In the genomic region with DNA sequence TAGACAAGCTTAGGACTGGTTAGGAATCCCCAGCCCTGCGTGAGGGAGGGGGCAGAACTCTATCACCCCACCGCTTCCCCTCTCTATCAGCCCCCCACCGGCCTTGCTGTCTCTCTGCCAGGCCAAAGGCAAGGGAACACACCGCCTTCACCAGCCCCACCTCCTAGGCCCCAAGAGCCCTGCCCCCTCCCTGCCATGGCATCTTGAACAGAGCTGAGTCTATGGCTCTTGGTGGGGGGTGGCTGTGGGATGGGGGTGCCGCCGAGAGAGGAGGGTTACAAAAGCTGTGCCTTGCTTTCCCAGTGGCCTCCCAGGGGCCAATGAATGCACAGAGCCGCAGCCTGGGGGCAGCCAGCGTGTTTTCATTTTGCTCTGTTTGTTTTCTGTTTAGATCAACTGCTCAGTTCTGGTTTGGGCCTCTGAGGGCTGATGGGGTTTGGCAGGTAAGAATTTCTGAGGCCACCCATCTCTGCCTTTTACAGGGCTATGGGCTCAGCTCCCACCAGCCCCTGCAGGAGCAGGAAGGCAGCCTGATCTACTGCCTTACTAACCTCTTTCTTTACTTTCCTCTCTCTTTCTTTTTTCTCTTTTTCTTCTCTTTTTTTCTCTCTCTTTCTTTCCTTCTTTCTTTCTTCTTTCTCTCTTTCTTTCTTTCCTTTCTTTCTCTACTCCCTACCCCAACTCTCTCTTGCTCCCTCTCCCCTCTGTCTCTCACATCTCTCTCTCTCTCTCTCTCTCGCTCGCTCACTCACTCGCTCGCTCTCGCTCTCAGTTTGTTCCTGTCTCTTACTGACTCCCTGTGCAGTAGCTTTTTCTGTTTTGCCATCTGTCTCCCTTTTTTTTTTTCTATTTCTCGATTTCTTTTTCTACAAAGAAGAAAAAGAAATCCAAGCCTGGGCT, we compare ENCODE assay signal across 22 cellular contexts.
A peak's percentile ranks its signal among the peaks of the same experiment; 100 is the strongest.
DNase-seq lines count a peak whose midpoint lies in the region; ATAC-seq, FAIRE-seq and TF ChIP-seq lines count a peak whose summit lies in the region.
"Had no signal": no experiment of that assay in that cellular context is flagged by ENCODE, and none has a peak within 500 bp of the region (broad histone marks: within the 10 kb centered on the region; RNA-seq: fewer than 3 reads in every experiment).

No MANE protein-coding gene starts in this region.

- H3K36me3 Mint-ChIP-seq in brain (no peaks in the 10 kb centered on the region), nephron progenitor cell (ENCODE audit: low read depth) (no peaks in the 10 kb centered on the region)

- H3K9me3 Mint-ChIP-seq in brain = peaks cover 0 to 6% (median 0%) of the 10 kb centered on the region in 5 experiments
- H3K9me3 Mint-ChIP-seq in nephron progenitor cell = peaks cover 41% of the 10 kb centered on the region

- peaks cover 3% of the 10 kb centered on the region for H3K27me3 Mint-ChIP-seq in brain
- no peaks in the 10 kb centered on the region for H3K27me3 Mint-ChIP-seq in nephron progenitor cell (ENCODE audit: low read depth, poor library complexity)

- ATAC-seq in sciatic nerve (peak; percentile 27), HG03457 (IDR thresholded peaks at IDR 0.05; ENCODE audit: unreplicated experiment) (no peak), GM18517 (IDR thresholded peaks at IDR 0.05; ENCODE audit: unreplicated experiment) (no peak)
- ATAC-seq: PC-3 had no signal

- H3K27ac Mint-ChIP-seq in brain = peak overlapping the region in 4 of 5 experiments; percentile 26 to 85 (median 80)
- peak overlapping the region; percentile 51 for H3K27ac Mint-ChIP-seq in nephron progenitor cell

- no peak for TF ChIP-seq CTCF in brain (conservative IDR thresholded peaks at IDR 0.05)
- no peak for TF ChIP-seq CTCF in nephron progenitor cell (IDR thresholded peaks at IDR 0.05)

- DNase-seq in NCI-H2171 (lab: John Stamatoyannopoulos, UW) (peak; percentile 38), nephron progenitor cell (no peak), sciatic nerve (ENCODE audit: low spot score) (no peak), frontal cortex (ENCODE audit: low spot score in 2 of 2) (no peak), DMS53 (lab: John Stamatoyannopoulos, UW) (no peak)
- DNase-seq: AML-193, DMS79, Karpas-422, NCI-H1092, NCI-H1436 treated with DMSO at 0.1 percent for 48 hours, NCI-H2029 treated with DMSO at 0.1 percent for 48 hours, NCI-H2227 treated with DMSO at 0.1 percent for 48 hours, NCI-H510A treated with DMSO at 0.1 percent for 48 hours, NCI-H82, PC-3, RPMI8226, SIG-M5 had no signal

- intact Hi-C loops in sciatic nerve (cut with DNase I) = no loop called here

- H3K4me3 Mint-ChIP-seq in brain (peak overlapping the region in 1 of 5 experiments; percentile 13), nephron progenitor cell (no peak overlapping the region)

- no peak for FAIRE-seq in frontal cortex (lab: Jason Lieb, UNC)
- FAIRE-seq: D721Med, H54 had no signal

- H3K4me1 Mint-ChIP-seq in brain = peaks cover 36% of the 10 kb centered on the region
- peaks cover 41% of the 10 kb centered on the region for H3K4me1 Mint-ChIP-seq in nephron progenitor cell
